In genomic region chr21:41762753-41763152, GRCh38 we compare ENCODE assay signal across 19 cellular contexts. TPM values are rescaled to one million over a fixed set of nuclear protein-coding genes. Genes with fewer than 3 reads are reported as not detected.
DNase-seq lines count a peak whose midpoint lies in the region; ATAC-seq and TF ChIP-seq lines count a peak whose summit lies in the region.
"Had no signal": no experiment of that assay in that cellular context is flagged by ENCODE, and none has a peak within 500 bp of the region (broad histone marks: within the 10 kb centered on the region; RNA-seq: fewer than 3 reads in every experiment).

No MANE protein-coding gene starts in this region.

- peak overlapping the region; percentile 92 for H3K4me3 ChIP-seq in SK-N-MC
- H3K4me3 ChIP-seq in epithelial cell of proximal tubule (ENCODE audit: low read depth, low read length) = peak overlapping the region; percentile 90
- H3K4me3 ChIP-seq in neural cell (ENCODE audit: low read length) = no peak overlapping the region
- H3K4me3 ChIP-seq: psoas muscle, uterus had no signal

- H3K27me3 ChIP-seq in neural cell (ENCODE audit: insufficient read depth, low read depth, low read length) = peaks cover 82% of the 10 kb centered on the region

- peak overlapping the region in 1 of 7 donors; percentile 2 for H3K27ac Mint-ChIP-seq in CD14-positive monocyte
- H3K27ac Mint-ChIP-seq: activated CD8-positive, alpha-beta memory T cell treated with anti-CD3 and anti-CD28 coated beads, Interleukin-2, amount 10 ng/mL, durations not matched to agents 7 days and 5 days; CD8-positive, alpha-beta T cell; stimulated activated naive CD8-positive, alpha-beta T cell treated with anti-CD3 and anti-CD28 coated beads, Interleukin-15, Interleukin-2, amounts not matched to agents 100 ng/mL and 50 ng/mL, for 24 hours had no signal

- no peak for ATAC-seq in left colon
- ATAC-seq: activated CD8-positive, alpha-beta memory T cell treated with anti-CD3 and anti-CD28 coated beads, Interleukin-2, amount 10 ng/mL, durations not matched to agents 7 days and 5 days; CD8-positive, alpha-beta T cell; psoas muscle had no signal

- H3K9me2 ChIP-seq in neural cell (ENCODE audit: insufficient read depth, low read length) = no peaks in the 10 kb centered on the region

- no peaks in the 10 kb centered on the region for H3F3A ChIP-seq in neural cell (ENCODE audit: insufficient read depth, low read length, poor library complexity, severe bottlenecking)

- peaks cover 15 to 20% of the 10 kb centered on the region in 2 donors for H3K36me3 Mint-ChIP-seq in CD14-positive monocyte
- H3K36me3 Mint-ChIP-seq: CD8-positive, alpha-beta T cell had no signal

- TF ChIP-seq RAD21 in neural cell (conservative IDR thresholded peaks at IDR 0.05) = no peak

- H3K4me3 Mint-ChIP-seq in CD14-positive monocyte = peak overlapping the region; percentile 12 to 79
- H3K4me3 Mint-ChIP-seq: activated CD8-positive, alpha-beta memory T cell treated with anti-CD3 and anti-CD28 coated beads, Interleukin-2, amount 10 ng/mL, durations not matched to agents 7 days and 5 days; CD8-positive, alpha-beta T cell; stimulated activated naive CD8-positive, alpha-beta T cell treated with anti-CD3 and anti-CD28 coated beads, Interleukin-15, Interleukin-2, amounts not matched to agents 100 ng/mL and 50 ng/mL, for 24 hours had no signal

- H3K9me3 ChIP-seq in SK-N-MC (ENCODE audit: low read depth, low read length) = no peaks in the 10 kb centered on the region
- no peaks in the 10 kb centered on the region for H3K9me3 ChIP-seq in neural cell (ENCODE audit: low read length)
- H3K9me3 ChIP-seq: heart right ventricle, psoas muscle, uterus had no signal

- DNase-seq in CD14-positive monocyte (ENCODE audit: low spot score) = no peak
- DNase-seq in SK-N-MC (ENCODE audit: low read depth, low spot score) = no peak
- DNase-seq in epithelial cell of proximal tubule (ENCODE audit: low read depth) = no peak
- no peak for DNase-seq in stimulated activated CD4-positive, alpha-beta T cell treated with anti-CD3 and anti-CD28 coated beads, Interleukin-4, amount 100 ng/mL, for 4 hours
- no peak for DNase-seq in left colon
- no peak for DNase-seq in NCI-H2107 (lab: John Stamatoyannopoulos, UW)
- no peak for DNase-seq in NCI-H1092 (lab: John Stamatoyannopoulos, UW)
- DNase-seq: ACHN; activated CD8-positive, alpha-beta memory T cell treated with anti-CD3 and anti-CD28 coated beads, Interleukin-2, amount 10 ng/mL, durations not matched to agents 7 days and 5 days; activated gamma-delta T cell treated with Interleukin-2 at 50 U/mL for 16 hours; amygdala; CD8-positive, alpha-beta T cell; heart right ventricle; KG1; psoas muscle; uterus had no signal

- H3K9ac ChIP-seq in SK-N-MC (ENCODE audit: insufficient read length) = peak overlapping the region; percentile 63
- no peak overlapping the region for H3K9ac ChIP-seq in neural cell (ENCODE audit: low read length)

- no peaks in the 10 kb centered on the region for H3K79me2 ChIP-seq in neural cell (replicated peaks; ENCODE audit: insufficient read depth, low read length)

- TF ChIP-seq EP300 in neural cell (conservative IDR thresholded peaks at IDR 0.05; ENCODE audit: poor library complexity, severe bottlenecking) = no peak

- H3K4me2 ChIP-seq in neural cell (ENCODE audit: low read length) = no peak overlapping the region

- TF ChIP-seq CTCF in CD14-positive monocyte (IDR thresholded peaks at IDR 0.05) (no peak), epithelial cell of proximal tubule (conservative IDR thresholded peaks at IDR 0.05; ENCODE audit: low read depth, low read length) (no peak), neural cell (IDR thresholded peaks at IDR 0.05; ENCODE audit: poor library complexity, severe bottlenecking) (no peak)

- no peak overlapping the region for H2AFZ ChIP-seq in neural cell (ENCODE audit: low read depth, low read length)

- peaks cover 16% of the 10 kb centered on the region for H3K36me3 ChIP-seq in SK-N-MC (ENCODE audit: insufficient read depth, low read length)
- no peaks in the 10 kb centered on the region for H3K36me3 ChIP-seq in neural cell (ENCODE audit: insufficient read depth, low read length)
- H3K36me3 ChIP-seq: heart right ventricle, uterus had no signal

- H3K27ac ChIP-seq in SK-N-MC = peak overlapping the region; percentile 20; the same call in 1 of the 2 replicates
- H3K27ac ChIP-seq in neural cell (ENCODE audit: low read length) = no peak overlapping the region
- H3K27ac ChIP-seq: psoas muscle, uterus had no signal

- intact Hi-C loops in CD14-positive monocyte (cut with micrococcal nuclease) = loop anchor here (5.0 to 10.0 kb wide), 2 partner anchors 85 to 88 kb away; no protein-coding TSS in a partner anchor
- intact Hi-C loops in left colon (cut with DNase I, micrococcal nuclease) = no loop called here

- H3K4me1 Mint-ChIP-seq in CD14-positive monocyte = peaks cover 56% of the 10 kb centered on the region

- peaks cover 38 to 53% (median 51%) of the 10 kb centered on the region in 3 donors for H3K27me3 Mint-ChIP-seq in CD14-positive monocyte (ENCODE audit: low read depth in 3 of 3)

- H4K20me1 ChIP-seq in neural cell (ENCODE audit: insufficient read depth) = no peaks in the 10 kb centered on the region

- peaks cover 0 to 12% (median 9%) of the 10 kb centered on the region in 7 donors for H3K9me3 Mint-ChIP-seq in CD14-positive monocyte
- H3K9me3 Mint-ChIP-seq: CD8-positive, alpha-beta T cell; stimulated activated naive CD8-positive, alpha-beta T cell treated with anti-CD3 and anti-CD28 coated beads, Interleukin-15, Interleukin-2, amounts not matched to agents 100 ng/mL and 50 ng/mL, for 24 hours had no signal

TF ChIP-seq in neural cell, 6 proteins besides CTCF, POLR2A, EP300 and RAD21:
- TF ChIP-seq SMC3 (conservative IDR thresholded peaks at IDR 0.05; ENCODE audit: poor library complexity) (no peak), TAF1 (IDR thresholded peaks at IDR 0.05; ENCODE audit: low read depth) (no peak), REST (IDR thresholded peaks at IDR 0.05; ENCODE audit: borderline replicate concordance) (no peak), POLR2AphosphoS5 (IDR thresholded peaks at IDR 0.05) (peak; percentile 29)

RNA-seq across cellular contexts. Expression of gene RIPK4, which starts 4.1 kb away (rescaled TPM):
- under 1 TPM in 1 of 2 donors, not detected in 1; 0.09 TPM for polyA plus RNA-seq in CD14-positive monocyte
- 20.2 and 23.4 TPM in 2 replicates for total RNA-seq in epithelial cell of proximal tubule
- polyA plus RNA-seq in neural cell = not detected in 2 replicates
- polyA minus RNA-seq in neural cell = 0.23 and 0.24 TPM in 2 replicates
- total RNA-seq in left colon = 10 to 100 TPM; 11.0 to 16.0 TPM
- total RNA-seq: activated CD8-positive, alpha-beta memory T cell treated with anti-CD3 and anti-CD28 coated beads, Interleukin-2, amount 10 ng/mL, durations not matched to agents 7 days and 5 days; psoas muscle; T-helper 1 cell treated with Interleukin-12 subunit alpha and Interleukin-12 subunit beta and Interleukin-4 antibody, amounts not matched to agents 30 ng/mL and 1 ng/mL, for 36 hours had no signal

Comparison
In these comparisons a context has a peak if more than half of its experiments do, and no peak if none do; other contexts are left out.
1. intact Hi-C loops: an anchor here in CD14-positive monocyte (5.0 to 10.0 kb wide); none called in left colon.